Comparison of ENCODE assay signal across 20 cellular contexts in the genomic region with DNA sequence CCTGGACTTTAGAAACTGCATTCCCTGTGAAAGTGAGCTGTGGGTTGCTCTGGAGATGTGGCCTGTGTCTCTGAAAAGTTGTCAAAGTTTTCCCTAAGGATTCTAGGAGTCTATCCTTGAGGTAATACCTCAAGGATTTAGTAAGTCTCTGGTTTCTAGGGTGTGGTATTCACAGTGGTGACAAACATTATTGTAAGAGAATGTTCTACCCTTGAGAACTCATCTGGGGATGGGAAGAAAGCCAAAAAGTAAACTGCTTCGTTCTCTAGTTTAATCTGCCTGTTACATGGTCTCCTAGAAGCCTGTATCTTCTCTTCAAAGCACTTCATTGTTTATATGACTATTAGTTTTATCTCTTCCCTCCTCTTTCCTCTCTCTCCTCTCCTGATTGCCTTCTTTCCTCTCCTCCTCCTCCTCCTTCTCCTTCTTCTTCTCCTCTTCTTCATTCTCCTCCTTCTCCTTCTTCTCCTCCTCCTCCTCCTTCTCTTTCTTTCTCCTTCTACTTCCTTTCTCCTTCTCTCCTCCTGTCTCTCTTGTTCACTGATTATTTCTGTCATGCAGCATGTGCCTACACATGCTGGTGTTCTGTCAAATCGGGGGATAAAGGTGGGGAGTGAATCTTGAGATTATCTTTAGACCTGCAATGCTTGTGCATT.
A peak's percentile ranks its signal among the peaks of the same experiment; 100 is the strongest.
DNase-seq lines count a peak whose midpoint lies in the region; ATAC-seq, FAIRE-seq and TF ChIP-seq lines count a peak whose summit lies in the region.
"Had no signal": no experiment of that assay in that cellular context is flagged by ENCODE, and none has a peak within 500 bp of the region (broad histone marks: within the 10 kb centered on the region; RNA-seq: fewer than 3 reads in every experiment).

No MANE protein-coding gene starts in this region.

- H3K27ac Mint-ChIP-seq in HFFc6 = no peak overlapping the region
- H3K27ac Mint-ChIP-seq: activated B cell treated with CpG ODN at 0.5 μM for 24 hours; activated naive CD8-positive, alpha-beta T cell treated with anti-CD3 and anti-CD28 coated beads for 36 hours; IgD-negative memory B cell had no signal

- FAIRE-seq in K562 (lab: Jason Lieb, UNC) = no peak
- FAIRE-seq in small intestine (lab: Jason Lieb, UNC) = no peak
- FAIRE-seq: pancreas had no signal

- intact Hi-C loops in K562 (cut with micrococcal nuclease) = no loop called here

- H3K4me1 Mint-ChIP-seq in HFFc6 (ENCODE audit: low read depth) = no peaks in the 10 kb centered on the region
- H3K4me1 Mint-ChIP-seq: activated B cell treated with CpG ODN at 0.5 μM for 24 hours, IgD-negative memory B cell had no signal

- H3K4me3 ChIP-seq in K562 (no peak overlapping the region), hepatocyte (no peak overlapping the region), small intestine (ENCODE audit: low read depth in 1 of 2, low read length in 2 of 2) (no peak overlapping the region)
- H3K4me3 ChIP-seq: heart left ventricle, pancreas had no signal

- TF ChIP-seq CTCF in HFFc6 (IDR thresholded peaks at IDR 0.05) (no peak), K562 (IDR thresholded peaks at IDR 0.05 in 2 of 3, conservative IDR thresholded peaks at IDR 0.05 in 1 of 3; ENCODE audit: insufficient read depth in 2 of 3, low read depth in 1 of 3, low read length in 3 of 3) (no peak), hepatocyte (IDR thresholded peaks at IDR 0.05; ENCODE audit: poor library complexity) (no peak)

- H3K4me2 ChIP-seq in K562 (ENCODE audit: insufficient read depth, low read length) (no peak overlapping the region; the same call in 1 of the 2 replicates), hepatocyte (peak overlapping the region; percentile 16)

- no peaks in the 10 kb centered on the region for H3K36me3 Mint-ChIP-seq in HFFc6 (ENCODE audit: low read depth)
- H3K36me3 Mint-ChIP-seq: activated naive CD8-positive, alpha-beta T cell treated with anti-CD3 and anti-CD28 coated beads for 36 hours had no signal

- H3K9me1 ChIP-seq in K562 (ENCODE audit: control insufficient read depth, insufficient read depth, low read length) = no peaks in the 10 kb centered on the region

- TF ChIP-seq RAD21 in K562 (CRISPR knock-in tag; conservative IDR thresholded peaks at IDR 0.05 in 1 of 2, IDR thresholded peaks at IDR 0.05 in 1 of 2) = no peak

- no peak for TF ChIP-seq EP300 in K562 (IDR thresholded peaks at IDR 0.05; ENCODE audit: low read length)

- POLR2A ChIA-PET in K562 (lab: Yijun Ruan, JAX) = interaction anchor here (1.0 kb wide), 1 partner anchor 39 kb away, joined by 3 read pairs; no protein-coding TSS in a partner anchor

- peak overlapping the region; percentile 60 for H2AFZ ChIP-seq in K562 (ENCODE audit: low read depth, low read length)
- peak overlapping the region; percentile 29 for H2AFZ ChIP-seq in hepatocyte

- H3K27ac ChIP-seq in K562 (ENCODE audit: extremely low read depth, low read depth, low read length) (no peak overlapping the region; the same call in 2 of the 3 replicates), hepatocyte (peak overlapping the region; percentile 94), small intestine (ENCODE audit: low read depth in 1 of 2, low read length in 1 of 2) (peak overlapping the region in 1 of 2 donors; percentile 27)
- H3K27ac ChIP-seq: C4-2B, pancreas had no signal

- peak; percentile 40 for ATAC-seq in K562
- ATAC-seq in GM21529 (IDR thresholded peaks at IDR 0.05; ENCODE audit: unreplicated experiment) = no peak
- no peak for ATAC-seq in GM19395 (IDR thresholded peaks at IDR 0.05; ENCODE audit: unreplicated experiment)
- ATAC-seq: heart left ventricle; pancreas; stimulated activated naive CD8-positive, alpha-beta T cell treated with anti-CD3 and anti-CD28 coated beads, Interleukin-15, Interleukin-2, amounts not matched to agents 100 U/mL and 50 U/mL, for 24 hours had no signal

- H4K20me1 ChIP-seq in K562 (replicated peaks; ENCODE audit: control insufficient read depth, insufficient read depth, low read length) = no peaks in the 10 kb centered on the region
- no peaks in the 10 kb centered on the region for H4K20me1 ChIP-seq in hepatocyte (ENCODE audit: insufficient read depth, poor library complexity, severe bottlenecking)

- H3K27me3 Mint-ChIP-seq in HFFc6 (ENCODE audit: insufficient read depth) = peaks cover 17% of the 10 kb centered on the region
- H3K27me3 Mint-ChIP-seq: activated B cell treated with CpG ODN at 0.5 μM for 24 hours; activated naive CD8-positive, alpha-beta T cell treated with anti-CD3 and anti-CD28 coated beads for 36 hours; IgD-negative memory B cell had no signal

- H3K79me2 ChIP-seq in K562 (ENCODE audit: control insufficient read depth, insufficient read depth, low read length) = no peaks in the 10 kb centered on the region
- no peaks in the 10 kb centered on the region for H3K79me2 ChIP-seq in hepatocyte

- CTCF ChIA-PET in K562 (lab: Yijun Ruan, JAX; ENCODE audit: low intra/inter-chr PET ratio) = no interaction called here

- 0% methylated on average over 2 of the region's 2 CpGs for WGBS in K562 (ENCODE audit: insufficient coverage, low coverage, missing lambda C conversion rate)
- WGBS in hepatocyte (ENCODE audit: low lambda C conversion rate, missing lambda C conversion rate) = 51% methylated on average over 2 of the region's 2 CpGs
- WGBS in small intestine, 3 donors = 34 to 51% (median 42%) methylated on average over 2 of the region's 2 CpGs

- in situ Hi-C loops in K562 (cut with MboI) = no loop called here

- no peak overlapping the region for H3K4me3 Mint-ChIP-seq in HFFc6
- H3K4me3 Mint-ChIP-seq: activated B cell treated with CpG ODN at 0.5 μM for 24 hours; activated naive CD8-positive, alpha-beta T cell treated with anti-CD3 and anti-CD28 coated beads for 36 hours; IgD-negative memory B cell had no signal

- H3K4me1 ChIP-seq in K562 (replicated peaks in 1 of 2; ENCODE audit: control insufficient read depth in 2 of 2, insufficient read depth in 2 of 2, low read length in 2 of 2) (peaks cover 15 to 28% of the 10 kb centered on the region in 2 experiments; a peak in 4 of 5 replicates), hepatocyte (ENCODE audit: insufficient read depth) (peaks cover 24% of the 10 kb centered on the region), small intestine (ENCODE audit: control insufficient read depth in 2 of 2, insufficient read depth in 1 of 2, low read depth in 1 of 2, low read length in 1 of 2) (peaks cover 0 to 7% of the 10 kb centered on the region in 2 donors)
- H3K4me1 ChIP-seq: pancreas had no signal

- 0 out of 2 replicates have a peak, but pooled peaks cover 4% of the 10 kb centered on the region for H3K9me3 ChIP-seq in K562 (replicated peaks; ENCODE audit: control insufficient read depth, insufficient read depth, low read depth, low read length)
- no peaks in the 10 kb centered on the region for H3K9me3 ChIP-seq in hepatocyte (ENCODE audit: low read depth)
- H3K9me3 ChIP-seq in small intestine (ENCODE audit: control insufficient read depth, low read depth) = no peaks in the 10 kb centered on the region
- H3K9me3 ChIP-seq: heart left ventricle, pancreas had no signal

- BruUV-seq in K562 (replicated peaks; lab: Mats Ljungman, UMichigan) = no TSS peak

- H3K9me3 Mint-ChIP-seq in HFFc6 = no peaks in the 10 kb centered on the region
- H3K9me3 Mint-ChIP-seq: activated naive CD8-positive, alpha-beta T cell treated with anti-CD3 and anti-CD28 coated beads for 36 hours had no signal

- H3K27me3 ChIP-seq in K562 (ENCODE audit: control insufficient read depth in 2 of 2, insufficient read depth in 2 of 2, low read length in 2 of 2) (no peaks in the 10 kb centered on the region), hepatocyte (no peaks in the 10 kb centered on the region), small intestine (ENCODE audit: control insufficient read depth in 2 of 2, insufficient read depth in 2 of 2, low read length in 2 of 2) (no peaks in the 10 kb centered on the region)
- H3K27me3 ChIP-seq: heart left ventricle, pancreas had no signal

- H3K36me3 ChIP-seq in K562 (ENCODE audit: control insufficient read depth, insufficient read depth, low read length) (no peaks in the 10 kb centered on the region), hepatocyte (replicated peaks; ENCODE audit: insufficient read depth, low read depth) (no peaks in the 10 kb centered on the region), small intestine (ENCODE audit: control insufficient read depth in 2 of 2, insufficient read depth in 2 of 2, low read length in 2 of 2) (no peaks in the 10 kb centered on the region)
- H3K36me3 ChIP-seq: heart left ventricle, pancreas had no signal

- no peaks in the 10 kb centered on the region for H3K9me2 ChIP-seq in hepatocyte (replicated peaks; ENCODE audit: insufficient read depth)

- peak; percentile 8 for DNase-seq in HFFc6
- DNase-seq in K562 (ENCODE audit: extremely low read depth in 1 of 4, low spot score in 3 of 4) = peak in 1 of 4 experiments; percentile 42
- DNase-seq in hepatocyte (ENCODE audit: low spot score) = no peak
- DNase-seq in small intestine = peak; percentile 44
- no peak for DNase-seq in NCI-H187 treated with DMSO at 0.1 percent for 48 hours (lab: John Stamatoyannopoulos, UW)
- no peak for DNase-seq in COLO829 (ENCODE audit: low spot score)
- DNase-seq: activated B cell treated with CpG ODN at 0.5 μM for 24 hours; activated CD8-positive, alpha-beta memory T cell treated with anti-CD3 and anti-CD28 coated beads, Interleukin-2, amount 50 U/mL, for 4 hours; activated naive CD8-positive, alpha-beta T cell treated with anti-CD3 and anti-CD28 coated beads for 36 hours; GF-D8; heart left ventricle; NCI-H1930; NCI-H82; pancreas; stimulated activated CD4-positive, alpha-beta T cell treated with anti-CD3 and anti-CD28 coated beads, Interleukin-4, amount 100 ng/mL, for 24 hours; stimulated activated naive CD8-positive, alpha-beta T cell treated with anti-CD3 and anti-CD28 coated beads, Interleukin-15, Interleukin-2, amounts not matched to agents 100 U/mL and 50 U/mL, for 24 hours had no signal

- TF ChIP-seq POLR2A in K562 (conservative IDR thresholded peaks at IDR 0.05) = no peak

- no peak overlapping the region for H3K9ac ChIP-seq in K562 (ENCODE audit: insufficient read depth in 1 of 2, low read depth in 2 of 2, low read length in 2 of 2)

TF ChIP-seq in K562, 482 proteins besides CTCF, POLR2A, EP300 and RAD21 (continues in another document):
- TF ChIP-seq DPF2 (IDR thresholded peaks at IDR 0.05) (peak; percentile 63), ZC3H4 (CRISPR knock-in tag; IDR thresholded peaks at IDR 0.05; ENCODE audit: borderline replicate concordance) (no peak), FOXK2 (conservative IDR thresholded peaks at IDR 0.05 in 1 of 2, IDR thresholded peaks at IDR 0.05 in 1 of 2; ENCODE audit: low read depth in 2 of 2) (0 out of 4 replicates have a peak, but pooled peaks of 1 of the 2 experiments have one; percentile 30), ZNF589 (CRISPR knock-in tag; IDR thresholded peaks at IDR 0.05; ENCODE audit: low read depth) (no peak)
- TF ChIP-seq, protein P1, sequence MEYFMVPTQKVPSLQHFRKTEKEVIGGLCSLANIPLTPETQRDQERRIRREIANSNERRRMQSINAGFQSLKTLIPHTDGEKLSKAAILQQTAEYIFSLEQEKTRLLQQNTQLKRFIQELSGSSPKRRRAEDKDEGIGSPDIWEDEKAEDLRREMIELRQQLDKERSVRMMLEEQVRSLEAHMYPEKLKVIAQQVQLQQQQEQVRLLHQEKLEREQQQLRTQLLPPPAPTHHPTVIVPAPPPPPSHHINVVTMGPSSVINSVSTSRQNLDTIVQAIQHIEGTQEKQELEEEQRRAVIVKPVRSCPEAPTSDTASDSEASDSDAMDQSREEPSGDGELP (CRISPR knock-in tag; IDR thresholded peaks at IDR 0.05; ENCODE audit: borderline replicate concordance) = no peak

Comparison
In these comparisons a context has a peak if more than half of its experiments do, and no peak if none do; other contexts are left out.
1. DNase-seq: peak in HFFc6 (single experiment) and small intestine (single experiment); none in hepatocyte (single experiment), NCI-H187 treated with DMSO at 0.1 percent for 48 hours (single experiment) and COLO829 (single experiment).